9 cellular contexts compared by ENCODE assay signal in the genomic region with DNA sequence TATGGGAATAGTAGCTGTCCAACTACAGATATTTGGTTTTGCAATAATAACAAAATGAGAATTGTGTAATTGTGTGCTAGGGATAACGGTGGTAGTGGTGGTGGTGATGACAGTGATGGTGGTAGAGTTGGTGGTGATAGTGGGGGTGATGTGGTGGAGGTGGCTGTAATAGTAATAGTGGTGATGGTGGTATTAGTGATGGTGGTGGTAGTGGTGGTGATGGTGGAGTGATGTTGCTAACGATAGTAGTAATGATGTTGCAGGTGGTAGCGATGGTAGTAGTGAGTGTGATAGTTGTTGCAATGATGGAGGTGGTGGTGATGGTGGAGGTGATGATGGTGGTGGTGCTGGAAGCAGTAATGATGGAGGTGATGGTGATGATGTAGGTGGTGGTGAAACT.
"Had no signal": no experiment of that assay in that cellular context is flagged by ENCODE, and none has a peak within 500 bp of the region (broad histone marks: within the 10 kb centered on the region; RNA-seq: fewer than 3 reads in every experiment).

No MANE protein-coding gene starts in this region.

- H3K27ac ChIP-seq: GM23248, HL-60 had no signal

- H3K27ac Mint-ChIP-seq: HFFc6 had no signal

- H3K4me3 Mint-ChIP-seq: HFFc6 had no signal

- ATAC-seq: HCT116, K562 had no signal

- H3K9me3 Mint-ChIP-seq: HFFc6 had no signal

- H3K9ac ChIP-seq: GM23248 had no signal

- H3K4me3 ChIP-seq: GM23248, HAP-1, K562 had no signal

- DNase-seq: GM23248, GOT3, HFFc6, IMR-90 had no signal

- H2AFZ ChIP-seq: GM23248 had no signal

- FAIRE-seq: H54, K562 had no signal

- H3K36me3 ChIP-seq: HAP-1 had no signal

- H3K4me1 ChIP-seq: HAP-1 had no signal
